ENCODE assay signal across 19 cellular contexts in genomic region chr22:50483106-50483505, GRCh38. TPM values are rescaled to one million over a fixed set of nuclear protein-coding genes. Genes with fewer than 3 reads are reported as not detected.
DNase-seq lines count a peak whose midpoint lies in the region; ATAC-seq, FAIRE-seq and TF ChIP-seq lines count a peak whose summit lies in the region.
"Had no signal": no experiment of that assay in that cellular context is flagged by ENCODE, and none has a peak within 500 bp of the region (broad histone marks: within the 10 kb centered on the region; RNA-seq: fewer than 3 reads in every experiment).

No MANE protein-coding gene starts in this region.

- no peak for DNase-seq in HepG2 (ENCODE audit: low spot score)
- no peak for DNase-seq in right lobe of liver
- no peak for DNase-seq in activated naive CD8-positive, alpha-beta T cell treated with anti-CD3 and anti-CD28 coated beads for 36 hours
- no peak for DNase-seq in thyroid gland
- DNase-seq in left ventricle myocardium superior, result no peak
- DNase-seq in HuH-7.5 (ENCODE audit: low spot score), result no peak
- DNase-seq: activated CD8-positive, alpha-beta memory T cell treated with anti-CD3 and anti-CD28 coated beads for 24 hours; C1 segment of cervical spinal cord; hypothalamus; NCI-H187; NCI-H748 treated with DMSO at 0.1 percent for 48 hours; RPMI8226; T-helper 9 cell had no signal

- H3K36me3 Mint-ChIP-seq in activated naive CD8-positive, alpha-beta T cell treated with anti-CD3 and anti-CD28 coated beads for 36 hours, result no peaks in the 10 kb centered on the region

- no peak overlapping the region for H3K27ac Mint-ChIP-seq in activated naive CD8-positive, alpha-beta T cell treated with anti-CD3 and anti-CD28 coated beads for 36 hours

- no peak overlapping the region for H3K27ac ChIP-seq in HepG2 (ENCODE audit: extremely low read length, insufficient read depth, low read length)
- no peak overlapping the region for H3K27ac ChIP-seq in right lobe of liver
- peak overlapping the region; percentile 80 to 92 (median 86) for H3K27ac ChIP-seq in thyroid gland
- H3K27ac ChIP-seq: KMS-11 had no signal

- no peak for FAIRE-seq in HepG2 (lab: Jason Lieb, UNC)
- FAIRE-seq: colon had no signal

- peaks cover 66% of the 10 kb centered on the region for H3K4me1 ChIP-seq in HepG2 (ENCODE audit: insufficient read depth, low read length)
- peaks cover 0 to 11% (median 1%) of the 10 kb centered on the region in 4 donors for H3K4me1 ChIP-seq in right lobe of liver
- peaks cover 58 to 76% of the 10 kb centered on the region in 2 donors for H3K4me1 ChIP-seq in thyroid gland

- H3K4me3 Mint-ChIP-seq in activated naive CD8-positive, alpha-beta T cell treated with anti-CD3 and anti-CD28 coated beads for 36 hours, result peak overlapping the region; percentile 10

- H3K79me2 ChIP-seq in HepG2 (ENCODE audit: insufficient read depth, low read length), result no peaks in the 10 kb centered on the region

- no peaks in the 10 kb centered on the region; the same call in 1 of the 2 replicates for H4K20me1 ChIP-seq in HepG2 (ENCODE audit: insufficient read depth, low read length)

- in situ Hi-C loops in HepG2 (cut with HindIII; ENCODE audit: extremely low pct_ligation_motif_present, low pct_unique_long_range_greater_than_20kb), result no loop called here

- ATAC-seq in HepG2 (no peak), right lobe of liver (no peak), left ventricle myocardium superior (no peak)
- ATAC-seq: right cardiac atrium had no signal

- H3K27me3 Mint-ChIP-seq in activated naive CD8-positive, alpha-beta T cell treated with anti-CD3 and anti-CD28 coated beads for 36 hours, result peaks cover 7% of the 10 kb centered on the region

- H3K9me3 Mint-ChIP-seq in activated naive CD8-positive, alpha-beta T cell treated with anti-CD3 and anti-CD28 coated beads for 36 hours, result no peaks in the 10 kb centered on the region
- H3K9me3 Mint-ChIP-seq: nephron had no signal

- TF ChIP-seq RAD21 in HepG2 (CRISPR knock-in tag; IDR thresholded peaks at IDR 0.05), result no peak

- POLR2A ChIA-PET in HepG2 (lab: Yijun Ruan, JAX), result interaction anchor here (2.1 kb wide), 1 partner anchor 43 kb away, joined by 5 read pairs; the partner anchor contains the start of gene SCO2

- no peak for TF ChIP-seq EP300 in HepG2 (IDR thresholded peaks at IDR 0.05; ENCODE audit: low read depth in 2 of 2, low read length in 2 of 2)
- TF ChIP-seq EP300 in HepG2 (CRISPR knock-in tag; IDR thresholded peaks at IDR 0.05; ENCODE audit: borderline replicate concordance), result no peak

- H3K9me3 ChIP-seq in HepG2 (ENCODE audit: low read length), result no peaks in the 10 kb centered on the region
- no peaks in the 10 kb centered on the region for H3K9me3 ChIP-seq in right lobe of liver
- no peaks in the 10 kb centered on the region for H3K9me3 ChIP-seq in thyroid gland

- no peak for TF ChIP-seq CTCF in HepG2 (CRISPR knock-in tag; IDR thresholded peaks at IDR 0.05)
- TF ChIP-seq CTCF in right lobe of liver (IDR thresholded peaks at IDR 0.05), result no peak
- no peak for TF ChIP-seq CTCF in thyroid gland (IDR thresholded peaks at IDR 0.05)

- TF ChIP-seq POLR2A in HepG2 (IDR thresholded peaks at IDR 0.05; ENCODE audit: insufficient read depth in 1 of 2, low read depth in 2 of 2, low read length in 2 of 2) (no peak), right lobe of liver (IDR thresholded peaks at IDR 0.05) (no peak), thyroid gland (IDR thresholded peaks at IDR 0.05) (no peak)

- H3K9ac ChIP-seq in HepG2 (ENCODE audit: insufficient read depth, low read depth, low read length), result no peak overlapping the region
- H3K9ac ChIP-seq: KMS-11 had no signal

- H2AFZ ChIP-seq in HepG2 (ENCODE audit: low read length), result no peak overlapping the region

- 98% methylated on average over 8 of the region's 10 CpGs for WGBS in HepG2 (ENCODE audit: low lambda C conversion rate)
- whole genome bisulfite sequencing in right lobe of liver (ENCODE audit: insufficient coverage, low coverage, low lambda C conversion rate, missing lambda C conversion rate), result 87% methylated on average over 3 of the region's 10 CpGs
- WGBS in thyroid gland, 2 donors, result 79 to 90% methylated on average over 6 to 8 of the region's 10 CpGs

- H3K4me3 ChIP-seq in HepG2 (replicated peaks in 1 of 3; ENCODE audit: insufficient read depth in 1 of 3, low read depth in 2 of 3, low read length in 3 of 3) (peak overlapping the region in 1 of 3 experiments; percentile 75; a peak in 1 of 6 replicates), right lobe of liver (no peak overlapping the region), thyroid gland (replicated peaks in 1 of 3) (peak overlapping the region in 1 of 3 donors; percentile 54)

- no peaks in the 10 kb centered on the region for H3K36me3 ChIP-seq in HepG2 (replicated peaks in 1 of 2; ENCODE audit: control insufficient read depth in 1 of 2, insufficient read depth in 2 of 2, low read length in 2 of 2)
- H3K36me3 ChIP-seq in right lobe of liver, result no peaks in the 10 kb centered on the region
- no peaks in the 10 kb centered on the region for H3K36me3 ChIP-seq in thyroid gland

- peak overlapping the region; percentile 77; the same call in 1 of the 2 replicates for H3K4me2 ChIP-seq in HepG2 (ENCODE audit: low read depth, low read length)
- H3K4me2 ChIP-seq: KMS-11 had no signal

- no TSS peak for BruUV-seq in HepG2 (replicated peaks; lab: Mats Ljungman, UMichigan)

- CTCF ChIA-PET in HepG2 (lab: Yijun Ruan, JAX; ENCODE audit: low intra/inter-chr PET ratio, low total read pairs), result no interaction called here

- H3K27me3 ChIP-seq in HepG2 (ENCODE audit: control insufficient read depth in 1 of 2, insufficient read depth in 2 of 2, low read length in 2 of 2), result peaks cover 0 to 4% of the 10 kb centered on the region in 2 experiments; a peak in 1 of 5 replicates
- no peaks in the 10 kb centered on the region for H3K27me3 ChIP-seq in right lobe of liver
- H3K27me3 ChIP-seq in thyroid gland, result no peaks in the 10 kb centered on the region

- H3K4me1 Mint-ChIP-seq in activated naive CD8-positive, alpha-beta T cell treated with anti-CD3 and anti-CD28 coated beads for 36 hours, result peaks cover 4% of the 10 kb centered on the region
- H3K4me1 Mint-ChIP-seq: nephron had no signal

- intact Hi-C loops in HepG2 (cut with micrococcal nuclease; ENCODE audit: unreplicated experiment), result no loop called here
- intact Hi-C loops in right lobe of liver (cut with DNase I), result loop anchor here in 1 of 2 donors (10.0 kb wide), 1 partner anchor 238 kb away; the partner anchor contains the start of gene TUBGCP6
- intact Hi-C loops in thyroid gland (cut with DNase I), result no loop called here
- intact Hi-C loops in left ventricle myocardium superior (cut with micrococcal nuclease), result no loop called here

RNA-seq across cellular contexts. Expression of gene ADM2, which starts 1.8 kb away (rescaled TPM):
- 0.76 and 1.2 TPM in 2 replicates for total RNA-seq in HepG2 (2016; rRNA removed; fragmentation: Illumina TruSeq; extraction: Trizol)
- total RNA-seq in HepG2 (2016; cell fraction: cytosol; rRNA removed; fragmentation: Illumina TruSeq; extraction: Trizol; ENCODE audit: low read depth), result 0.10 and 0.18 TPM in 2 replicates
- total RNA-seq in HepG2 (2016; cell fraction: insoluble cytoplasmic fraction; rRNA removed; fragmentation: Illumina TruSeq; extraction: Trizol), result 0.68 and 1.4 TPM in 2 replicates
- 0.68 and 0.83 TPM in 2 replicates for total RNA-seq in HepG2 (2016; cell fraction: membrane; rRNA removed; fragmentation: Illumina TruSeq; extraction: Trizol)
- 1.3 and 1.9 TPM in 2 replicates for total RNA-seq in HepG2 (2016; cell fraction: nucleus; rRNA removed; fragmentation: Illumina TruSeq; extraction: Trizol)
- polyA plus RNA-seq in HepG2 (2011; rRNA removed), result 3.0 and 4.0 TPM in 2 replicates
- 2.7 and 2.8 TPM in 2 replicates for polyA plus RNA-seq in HepG2 (2011; cell fraction: cytosol; rRNA removed)
- 7.0 and 9.2 TPM in 2 replicates for polyA plus RNA-seq in HepG2 (2011; cell fraction: nucleus; rRNA removed)
- 3.7 and 10.8 TPM in 2 replicates for polyA plus RNA-seq in HepG2 (2012)
- 0.40 and 0.43 TPM in 2 replicates for polyA plus RNA-seq in HepG2 (2016; cell fraction: cytosol; fragmentation: Illumina TruSeq; extraction: Trizol; ENCODE audit: low read depth)
- polyA plus RNA-seq in HepG2 (2016; cell fraction: insoluble cytoplasmic fraction; fragmentation: Illumina TruSeq; extraction: Trizol; ENCODE audit: low read depth), result 1.3 and 1.6 TPM in 2 replicates
- polyA plus RNA-seq in HepG2 (2016; cell fraction: membrane; fragmentation: Illumina TruSeq; extraction: Trizol; ENCODE audit: low read depth), result 0.73 and 0.76 TPM in 2 replicates
- polyA plus RNA-seq in HepG2 (2016; cell fraction: nucleus; fragmentation: Illumina TruSeq; extraction: Trizol; ENCODE audit: insufficient read depth, low read depth), result 6.0 and 6.1 TPM in 2 replicates
- 0.94 and 3.6 TPM in 2 replicates for polyA minus RNA-seq in HepG2 (2011; rRNA and poly(A)+ RNA removed; ENCODE audit: low replicate concordance)
- 3.0 and 3.9 TPM in 2 replicates for polyA minus RNA-seq in HepG2 (2011; cell fraction: cytosol; rRNA and poly(A)+ RNA removed)
- polyA minus RNA-seq in HepG2 (2011; cell fraction: nucleus; rRNA and poly(A)+ RNA removed), result 2.7 and 3.0 TPM in 2 replicates
- total RNA-seq in right lobe of liver, result 10 to 100 TPM in 1 of 6 experiments, 1 to 10 TPM in 5; 1.0 to 19.2 (median 2.2) TPM
- total RNA-seq in activated naive CD8-positive, alpha-beta T cell treated with anti-CD3 and anti-CD28 coated beads for 36 hours, result 1 to 10 TPM; 6.7 to 7.5 TPM
- 10 to 100 TPM in 1 of 4 donors, 1 to 10 TPM in 3; 5.2 to 23.5 (median 6.6) TPM for total RNA-seq in thyroid gland
- total RNA-seq in left ventricle myocardium superior, result not detected

RNA-seq across cellular contexts. Expression of gene MIOX, which starts 3.6 kb away (rescaled TPM):
- total RNA-seq in HepG2 (2016; rRNA removed; fragmentation: Illumina TruSeq; extraction: Trizol) (1.2 and 1.5 TPM in 2 replicates), right lobe of liver (not detected), thyroid gland (10 to 100 TPM in 1 of 4 donors, 1 to 10 TPM in 3; 2.1 to 11.3 (median 4.7) TPM), left ventricle myocardium superior (not detected)
- total RNA-seq in HepG2 (2016; cell fraction: cytosol; rRNA removed; fragmentation: Illumina TruSeq; extraction: Trizol; ENCODE audit: low read depth), result 1.2 and 1.7 TPM in 2 replicates
- total RNA-seq in HepG2 (2016; cell fraction: insoluble cytoplasmic fraction; rRNA removed; fragmentation: Illumina TruSeq; extraction: Trizol), result 1.3 and 2.0 TPM in 2 replicates
- 1.9 and 2.9 TPM in 2 replicates for total RNA-seq in HepG2 (2016; cell fraction: membrane; rRNA removed; fragmentation: Illumina TruSeq; extraction: Trizol)
- total RNA-seq in HepG2 (2016; cell fraction: nucleus; rRNA removed; fragmentation: Illumina TruSeq; extraction: Trizol), result 1.7 and 2.7 TPM in 2 replicates
- polyA plus RNA-seq in HepG2 (2011; rRNA removed), result 2.9 and 5.0 TPM in 2 replicates
- 2.3 and 3.0 TPM in 2 replicates for polyA plus RNA-seq in HepG2 (2011; cell fraction: cytosol; rRNA removed)
- polyA plus RNA-seq in HepG2 (2011; cell fraction: nucleus; rRNA removed), result 27.0 and 27.4 TPM in 2 replicates
- polyA plus RNA-seq in HepG2 (2012), result 1.8 and 3.2 TPM in 2 replicates
- polyA plus RNA-seq in HepG2 (2016; cell fraction: cytosol; fragmentation: Illumina TruSeq; extraction: Trizol; ENCODE audit: low read depth), result 2.6 and 2.7 TPM in 2 replicates
- 1.4 and 1.6 TPM in 2 replicates for polyA plus RNA-seq in HepG2 (2016; cell fraction: insoluble cytoplasmic fraction; fragmentation: Illumina TruSeq; extraction: Trizol; ENCODE audit: low read depth)
- 1.6 and 1.8 TPM in 2 replicates for polyA plus RNA-seq in HepG2 (2016; cell fraction: membrane; fragmentation: Illumina TruSeq; extraction: Trizol; ENCODE audit: low read depth)
- 3.9 and 5.8 TPM in 2 replicates for polyA plus RNA-seq in HepG2 (2016; cell fraction: nucleus; fragmentation: Illumina TruSeq; extraction: Trizol; ENCODE audit: insufficient read depth, low read depth)
- 5.0 TPM in 1 of 2 replicates, not detected in the other for polyA minus RNA-seq in HepG2 (2011; rRNA and poly(A)+ RNA removed; ENCODE audit: low replicate concordance)
- 1.1 TPM in 1 of 2 replicates, not detected in the other for polyA minus RNA-seq in HepG2 (2011; cell fraction: cytosol; rRNA and poly(A)+ RNA removed)
- 1.2 and 2.2 TPM in 2 replicates for polyA minus RNA-seq in HepG2 (2011; cell fraction: nucleus; rRNA and poly(A)+ RNA removed)
- under 1 TPM in 1 of 2 experiments, not detected in 1; 0.29 TPM for total RNA-seq in activated naive CD8-positive, alpha-beta T cell treated with anti-CD3 and anti-CD28 coated beads for 36 hours
- total RNA-seq: lower leg skin, right cardiac atrium had no signal
- polyA plus RNA-seq: esophagus, right cardiac atrium had no signal

RNA-seq across cellular contexts. Expression of gene SBF1, which starts 8.3 kb away (rescaled TPM):
- total RNA-seq in HepG2 (2016; rRNA removed; fragmentation: Illumina TruSeq; extraction: Trizol), result 21.3 and 40.9 TPM in 2 replicates
- total RNA-seq in HepG2 (2016; cell fraction: cytosol; rRNA removed; fragmentation: Illumina TruSeq; extraction: Trizol; ENCODE audit: low read depth), result 10.6 and 11.9 TPM in 2 replicates
- 18.4 and 42.1 TPM in 2 replicates for total RNA-seq in HepG2 (2016; cell fraction: insoluble cytoplasmic fraction; rRNA removed; fragmentation: Illumina TruSeq; extraction: Trizol)
- 25.7 and 27.6 TPM in 2 replicates for total RNA-seq in HepG2 (2016; cell fraction: membrane; rRNA removed; fragmentation: Illumina TruSeq; extraction: Trizol)
- 35.2 and 39.9 TPM in 2 replicates for total RNA-seq in HepG2 (2016; cell fraction: nucleus; rRNA removed; fragmentation: Illumina TruSeq; extraction: Trizol)
- 31.7 and 43.3 TPM in 2 replicates for polyA plus RNA-seq in HepG2 (2011; rRNA removed)
- 23.0 and 36.7 TPM in 2 replicates for polyA plus RNA-seq in HepG2 (2011; cell fraction: cytosol; rRNA removed)
- 212 and 268 TPM in 2 replicates for polyA plus RNA-seq in HepG2 (2011; cell fraction: nucleus; rRNA removed)
- 35.0 and 42.8 TPM in 2 replicates for polyA plus RNA-seq in HepG2 (2012)
- 5.2 and 5.5 TPM in 2 replicates for polyA plus RNA-seq in HepG2 (2016; cell fraction: cytosol; fragmentation: Illumina TruSeq; extraction: Trizol; ENCODE audit: low read depth)
- 23.9 and 35.9 TPM in 2 replicates for polyA plus RNA-seq in HepG2 (2016; cell fraction: insoluble cytoplasmic fraction; fragmentation: Illumina TruSeq; extraction: Trizol; ENCODE audit: low read depth)
- polyA plus RNA-seq in HepG2 (2016; cell fraction: membrane; fragmentation: Illumina TruSeq; extraction: Trizol; ENCODE audit: low read depth), result 16.7 and 21.6 TPM in 2 replicates
- 92.6 and 93.2 TPM in 2 replicates for polyA plus RNA-seq in HepG2 (2016; cell fraction: nucleus; fragmentation: Illumina TruSeq; extraction: Trizol; ENCODE audit: insufficient read depth, low read depth)
- 67.4 and 124 TPM in 2 replicates for polyA minus RNA-seq in HepG2 (2011; rRNA and poly(A)+ RNA removed; ENCODE audit: low replicate concordance)
- polyA minus RNA-seq in HepG2 (2011; cell fraction: cytosol; rRNA and poly(A)+ RNA removed), result 36.5 and 37.3 TPM in 2 replicates
- 65.0 and 67.6 TPM in 2 replicates for polyA minus RNA-seq in HepG2 (2011; cell fraction: nucleus; rRNA and poly(A)+ RNA removed)
- total RNA-seq in right lobe of liver, result 10 to 100 TPM; 18.3 to 28.9 (median 22.8) TPM
- total RNA-seq in activated naive CD8-positive, alpha-beta T cell treated with anti-CD3 and anti-CD28 coated beads for 36 hours, result 100 to 1,000 TPM; 101 to 102 TPM
- total RNA-seq in thyroid gland, result 100 to 1,000 TPM in 3 of 4 donors, 10 to 100 TPM in 1; 80.0 to 227 (median 128) TPM
- 55.5 TPM for total RNA-seq in left ventricle myocardium superior

RNA-seq across cellular contexts. Expression of gene LMF2, which starts 24.4 kb away (rescaled TPM):
- total RNA-seq in HepG2 (2016; rRNA removed; fragmentation: Illumina TruSeq; extraction: Trizol), result 10.2 and 30.6 TPM in 2 replicates
- total RNA-seq in HepG2 (2016; cell fraction: cytosol; rRNA removed; fragmentation: Illumina TruSeq; extraction: Trizol; ENCODE audit: low read depth), result 6.3 and 7.5 TPM in 2 replicates
- total RNA-seq in HepG2 (2016; cell fraction: insoluble cytoplasmic fraction; rRNA removed; fragmentation: Illumina TruSeq; extraction: Trizol), result 8.1 and 32.3 TPM in 2 replicates
- 12.9 and 13.8 TPM in 2 replicates for total RNA-seq in HepG2 (2016; cell fraction: membrane; rRNA removed; fragmentation: Illumina TruSeq; extraction: Trizol)
- 37.5 and 43.9 TPM in 2 replicates for total RNA-seq in HepG2 (2016; cell fraction: nucleus; rRNA removed; fragmentation: Illumina TruSeq; extraction: Trizol)
- 23.3 and 37.9 TPM in 2 replicates for polyA plus RNA-seq in HepG2 (2011; rRNA removed)
- 18.2 and 36.8 TPM in 2 replicates for polyA plus RNA-seq in HepG2 (2011; cell fraction: cytosol; rRNA removed)
- 284 and 409 TPM in 2 replicates for polyA plus RNA-seq in HepG2 (2011; cell fraction: nucleus; rRNA removed)
- polyA plus RNA-seq in HepG2 (2012), result 20.6 and 26.6 TPM in 2 replicates
- polyA plus RNA-seq in HepG2 (2016; cell fraction: cytosol; fragmentation: Illumina TruSeq; extraction: Trizol; ENCODE audit: low read depth), result 9.6 and 9.7 TPM in 2 replicates
- polyA plus RNA-seq in HepG2 (2016; cell fraction: insoluble cytoplasmic fraction; fragmentation: Illumina TruSeq; extraction: Trizol; ENCODE audit: low read depth), result 10.4 and 13.2 TPM in 2 replicates
- polyA plus RNA-seq in HepG2 (2016; cell fraction: membrane; fragmentation: Illumina TruSeq; extraction: Trizol; ENCODE audit: low read depth), result 11.7 and 14.1 TPM in 2 replicates
- 103 and 105 TPM in 2 replicates for polyA plus RNA-seq in HepG2 (2016; cell fraction: nucleus; fragmentation: Illumina TruSeq; extraction: Trizol; ENCODE audit: insufficient read depth, low read depth)
- 33.1 and 122 TPM in 2 replicates for polyA minus RNA-seq in HepG2 (2011; rRNA and poly(A)+ RNA removed; ENCODE audit: low replicate concordance)
- 51.0 and 56.0 TPM in 2 replicates for polyA minus RNA-seq in HepG2 (2011; cell fraction: cytosol; rRNA and poly(A)+ RNA removed)
- polyA minus RNA-seq in HepG2 (2011; cell fraction: nucleus; rRNA and poly(A)+ RNA removed), result 27.5 and 28.8 TPM in 2 replicates
- total RNA-seq in right lobe of liver, result 10 to 100 TPM; 33.2 to 47.6 (median 41.7) TPM
- total RNA-seq in activated naive CD8-positive, alpha-beta T cell treated with anti-CD3 and anti-CD28 coated beads for 36 hours, result 10 to 100 TPM; 59.3 to 62.6 TPM
- total RNA-seq in thyroid gland, result 100 to 1,000 TPM in 2 of 4 donors, 10 to 100 TPM in 2; 53.2 to 117 (median 96.6) TPM
- 27.6 TPM for total RNA-seq in left ventricle myocardium superior

RNA-seq across cellular contexts. Expression of gene NCAPH2, which starts 24.9 kb away (rescaled TPM):
- total RNA-seq in HepG2 (2016; rRNA removed; fragmentation: Illumina TruSeq; extraction: Trizol) (44.1 and 64.4 TPM in 2 replicates), right lobe of liver (10 to 100 TPM; 11.4 to 17.3 (median 13.9) TPM), thyroid gland (10 to 100 TPM; 39.6 to 47.5 (median 43.1) TPM), left ventricle myocardium superior (30.6 TPM)
- 21.9 and 25.9 TPM in 2 replicates for total RNA-seq in HepG2 (2016; cell fraction: cytosol; rRNA removed; fragmentation: Illumina TruSeq; extraction: Trizol; ENCODE audit: low read depth)
- 38.6 and 60.9 TPM in 2 replicates for total RNA-seq in HepG2 (2016; cell fraction: insoluble cytoplasmic fraction; rRNA removed; fragmentation: Illumina TruSeq; extraction: Trizol)
- total RNA-seq in HepG2 (2016; cell fraction: membrane; rRNA removed; fragmentation: Illumina TruSeq; extraction: Trizol), result 36.3 and 40.8 TPM in 2 replicates
- total RNA-seq in HepG2 (2016; cell fraction: nucleus; rRNA removed; fragmentation: Illumina TruSeq; extraction: Trizol), result 55.8 and 71.9 TPM in 2 replicates
- 27.6 and 28.1 TPM in 2 replicates for polyA plus RNA-seq in HepG2 (2011; rRNA removed)
- 14.9 and 27.9 TPM in 2 replicates for polyA plus RNA-seq in HepG2 (2011; cell fraction: cytosol; rRNA removed)
- 133 and 198 TPM in 2 replicates for polyA plus RNA-seq in HepG2 (2011; cell fraction: nucleus; rRNA removed)
- polyA plus RNA-seq in HepG2 (2012), result 18.5 and 22.1 TPM in 2 replicates
- 19.2 and 20.6 TPM in 2 replicates for polyA plus RNA-seq in HepG2 (2016; cell fraction: cytosol; fragmentation: Illumina TruSeq; extraction: Trizol; ENCODE audit: low read depth)
- polyA plus RNA-seq in HepG2 (2016; cell fraction: insoluble cytoplasmic fraction; fragmentation: Illumina TruSeq; extraction: Trizol; ENCODE audit: low read depth), result 35.4 and 35.6 TPM in 2 replicates
- polyA plus RNA-seq in HepG2 (2016; cell fraction: membrane; fragmentation: Illumina TruSeq; extraction: Trizol; ENCODE audit: low read depth), result 30.3 and 30.4 TPM in 2 replicates
- polyA plus RNA-seq in HepG2 (2016; cell fraction: nucleus; fragmentation: Illumina TruSeq; extraction: Trizol; ENCODE audit: insufficient read depth, low read depth), result 141 and 144 TPM in 2 replicates
- 32.7 and 68.1 TPM in 2 replicates for polyA minus RNA-seq in HepG2 (2011; rRNA and poly(A)+ RNA removed; ENCODE audit: low replicate concordance)
- polyA minus RNA-seq in HepG2 (2011; cell fraction: cytosol; rRNA and poly(A)+ RNA removed), result 16.6 and 22.2 TPM in 2 replicates
- polyA minus RNA-seq in HepG2 (2011; cell fraction: nucleus; rRNA and poly(A)+ RNA removed), result 13.8 and 21.0 TPM in 2 replicates
- total RNA-seq in activated naive CD8-positive, alpha-beta T cell treated with anti-CD3 and anti-CD28 coated beads for 36 hours, result 100 to 1,000 TPM; 143 to 152 TPM

Comparison
In these comparisons a context has a peak if more than half of its experiments do, and no peak if none do; other contexts are left out.
1. H3K27ac ChIP-seq: peak in thyroid gland (3 of 3); none in HepG2 (single experiment) and right lobe of liver (0 of 3).